Comparison of ENCODE assay signal across 19 cellular contexts in the genomic region with DNA sequence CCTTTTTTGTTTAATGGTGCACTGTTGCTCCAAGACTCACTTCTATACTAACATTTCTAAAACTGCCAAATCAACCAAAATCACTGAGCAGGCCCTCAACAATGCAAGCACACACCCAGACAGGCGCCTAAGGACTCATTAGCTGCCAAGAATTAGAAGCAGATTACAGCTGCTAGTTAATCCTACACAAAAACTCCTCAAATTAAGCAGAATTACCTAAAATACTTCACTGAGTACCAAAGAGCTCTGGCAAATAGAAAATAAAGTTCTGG. TPM values are rescaled to one million over a fixed set of nuclear protein-coding genes. Genes with fewer than 3 reads are reported as not detected.
DNase-seq lines count a peak whose midpoint lies in the region; ATAC-seq, FAIRE-seq and TF ChIP-seq lines count a peak whose summit lies in the region.
"Had no signal": no experiment of that assay in that cellular context is flagged by ENCODE, and none has a peak within 500 bp of the region (broad histone marks: within the 10 kb centered on the region; RNA-seq: fewer than 3 reads in every experiment).

No MANE protein-coding gene starts in this region.

- H3K56ac ChIP-seq in H1 (replicated peaks; ENCODE audit: insufficient read length, low read depth, low read length) = no peak overlapping the region

- H3K27me3 Mint-ChIP-seq in activated T-cell treated with anti-CD3 and anti-CD28 coated beads, Interleukin-2, amount 50 U/mL, for 72 hours (ENCODE audit: low read depth) = no peaks in the 10 kb centered on the region

- FAIRE-seq in H1 (lab: Jason Lieb, UNC) = no peak
- FAIRE-seq: K562, TTC549 had no signal

- peaks cover 100% of the 10 kb centered on the region for H3K79me2 ChIP-seq in OCI-LY7 (ENCODE audit: insufficient read depth, low read depth, low read length)
- peaks cover 17 to 99% of the 10 kb centered on the region in 2 experiments for H3K79me2 ChIP-seq in H1 (ENCODE audit: control insufficient read depth in 1 of 2, insufficient read depth in 2 of 2, low read length in 2 of 2)

- H3K4ac ChIP-seq in H1 (replicated peaks; ENCODE audit: insufficient read length, low read depth, low read length) = no peak overlapping the region

- no peak overlapping the region for H3K18ac ChIP-seq in H1 (ENCODE audit: extremely low read depth, low read length)

- H3K36me3 ChIP-seq in OCI-LY7 (ENCODE audit: insufficient read depth, low read length) = peaks cover 87% of the 10 kb centered on the region
- H3K36me3 ChIP-seq in H1 (ENCODE audit: control insufficient read depth in 2 of 4, insufficient read depth in 4 of 4, low read length in 3 of 4) = peaks cover 3 to 9% (median 5%) of the 10 kb centered on the region in 4 experiments; a peak in 6 of 8 replicates
- H3K36me3 ChIP-seq in H7 (replicated peaks; ENCODE audit: control insufficient read depth, insufficient read depth, low read length) = peaks cover 3% of the 10 kb centered on the region

- no peak for ATAC-seq in activated T-cell treated with anti-CD3 and anti-CD28 coated beads, Interleukin-2, amount 50 U/mL, for 72 hours (replicated peaks in 1 of 2)
- no peak for ATAC-seq in HG03432 (IDR thresholded peaks at IDR 0.05; ENCODE audit: unreplicated experiment)
- ATAC-seq: K562, right lobe of liver had no signal

- no peak overlapping the region for H3K9ac ChIP-seq in H1 (replicated peaks in 1 of 4; ENCODE audit: extremely low read depth in 1 of 4, low read depth in 3 of 4, low read length in 3 of 4)

- DNase-seq in activated T-cell treated with anti-CD3 and anti-CD28 coated beads, Interleukin-2, amount 50 U/mL, for 72 hours = no peak
- no peak for DNase-seq in activated T-cell treated with anti-CD3 and anti-CD28 coated beads for 4 hours
- DNase-seq in OCI-LY7 (ENCODE audit: low spot score) = no peak
- no peak for DNase-seq in H1 (ENCODE audit: low read depth in 1 of 2, low spot score in 2 of 2)
- peak; percentile 36 for DNase-seq in retinal pigment epithelial cell (ENCODE audit: low read depth)
- DNase-seq in NCI-H526 treated with DMSO at 0.1 percent for 48 hours (lab: John Stamatoyannopoulos, UW) = no peak
- no peak for DNase-seq in H7
- DNase-seq: activated CD4-positive, alpha-beta T cell treated with anti-CD3 and anti-CD28 coated beads, Interleukin-2, amount 50 U/mL, for 4 hours; amniotic stem cell; central memory CD4-positive, alpha-beta T cell; DMS79 treated with DMSO at 0.1 percent for 48 hours; MV-4-11; NCI-H1930; right lobe of liver had no signal

- H3K14ac ChIP-seq in H1 (ENCODE audit: insufficient read length) = no peak overlapping the region

- no peaks in the 10 kb centered on the region; the same call in none of the 2 replicates for H3K79me1 ChIP-seq in H1 (ENCODE audit: low read depth, low read length)

- H3K9me3 Mint-ChIP-seq in activated T-cell treated with anti-CD3 and anti-CD28 coated beads, Interleukin-2, amount 50 U/mL, for 72 hours = no peaks in the 10 kb centered on the region
- H3K9me3 Mint-ChIP-seq: CD14-positive monocyte had no signal

- no peak overlapping the region for H2BK12ac ChIP-seq in H1 (ENCODE audit: low read depth, low read length)

- TF ChIP-seq RAD21 in H1 (IDR thresholded peaks at IDR 0.05 in 1 of 2, conservative IDR thresholded peaks at IDR 0.05 in 1 of 2; ENCODE audit: low read depth in 2 of 2, low read length in 2 of 2) = no peak

- 62% methylated on average over 1 of the region's 1 CpG; no CpG with 5 or more reads in 1 of the 2 experiments for WGBS in H1 (ENCODE audit: extremely low coverage in 1 of 2, insufficient coverage in 1 of 2, insufficient read length in 1 of 2, insufficient replicate concordance in 2 of 2, low coverage in 1 of 2, low lambda C conversion rate in 2 of 2, missing lambda C conversion rate in 1 of 2), 2 experiments

- H3K9me3 ChIP-seq in OCI-LY7 (ENCODE audit: low read length) (no peaks in the 10 kb centered on the region), H1 (ENCODE audit: insufficient read depth in 2 of 2, low read depth in 1 of 2, low read length in 1 of 2) (no peaks in the 10 kb centered on the region)
- H3K9me3 ChIP-seq: right lobe of liver, thoracic aorta had no signal

- H2BK20ac ChIP-seq in H1 (ENCODE audit: low read length) = no peak overlapping the region

- H3K27ac Mint-ChIP-seq in activated T-cell treated with anti-CD3 and anti-CD28 coated beads, Interleukin-2, amount 50 U/mL, for 72 hours = peak overlapping the region; percentile 78

- peak overlapping the region in 1 of 2 donors; percentile 46 for H3K4me3 Mint-ChIP-seq in activated T-cell treated with anti-CD3 and anti-CD28 coated beads, Interleukin-2, amount 50 U/mL, for 72 hours
- H3K4me3 Mint-ChIP-seq: CD14-positive monocyte had no signal

- peak overlapping the region; percentile 51 for H3K4me2 ChIP-seq in OCI-LY7 (ENCODE audit: low read length)
- H3K4me2 ChIP-seq in H1 (ENCODE audit: insufficient read depth in 1 of 2, low read depth in 2 of 2, low read length in 2 of 2) = peak overlapping the region; percentile 50 to 55; a peak in 3 of 4 replicates

- TF ChIP-seq EP300 in H1 (IDR thresholded peaks at IDR 0.05; ENCODE audit: borderline replicate concordance in 1 of 2, low read depth in 2 of 2, low read length in 2 of 2) = no peak

- H2AFZ ChIP-seq in OCI-LY7 (ENCODE audit: low read length) (no peak overlapping the region), H1 (ENCODE audit: low read length) (no peak overlapping the region)

- H3K9me2 ChIP-seq in OCI-LY7 (ENCODE audit: insufficient read depth, low read length) = no peaks in the 10 kb centered on the region

- H2BK120ac ChIP-seq in H1 (replicated peaks; ENCODE audit: low read depth, low read length) = no peak overlapping the region

- H4K5ac ChIP-seq in H1 (ENCODE audit: insufficient read length, low read depth, low read length) = no peak overlapping the region

- H2BK5ac ChIP-seq in H1 (ENCODE audit: low read depth, low read length) = no peak overlapping the region

- no peak overlapping the region for H3K23ac ChIP-seq in H1 (ENCODE audit: insufficient read length)

- no peak overlapping the region for H2BK15ac ChIP-seq in H1 (ENCODE audit: low read length)

- CTCF ChIA-PET in OCI-LY7 (lab: Charles Lee; ENCODE audit: unreplicated experiment) (interaction anchor here (0.9 kb wide), 1 partner anchor 50 kb away, joined by 3 read pairs; no protein-coding TSS in a partner anchor), H1 (lab: Charles Lee; ENCODE audit: partially characterized antibody) (interaction anchor here (0.6 to 2.2 kb wide), 3 partner anchors 13 to 49 kb away, joined by 3 to 13 read pairs (median 8); a partner anchor contains a TSS)

- POLR2A ChIA-PET in OCI-LY7 (lab: Charles Lee) (interaction anchor here (0.6 to 3.5 kb wide), 13 partner anchors 8 to 85 kb away, joined by 3 to 35 read pairs (median 5); a partner anchor contains a TSS), H1 (lab: Charles Lee; ENCODE audit: partially characterized antibody) (interaction anchor here (1.1 to 4.6 kb wide), 3 partner anchors 12 to 19 kb away, joined by 4 to 41 read pairs (median 5); a partner anchor contains a TSS)

- H3K36me3 Mint-ChIP-seq in activated T-cell treated with anti-CD3 and anti-CD28 coated beads, Interleukin-2, amount 50 U/mL, for 72 hours (ENCODE audit: insufficient read depth in 2 of 2) = peaks cover 16 to 24% of the 10 kb centered on the region in 2 donors

- no peak overlapping the region for H4K8ac ChIP-seq in H1 (ENCODE audit: extremely low read depth, insufficient read depth, low read length)

- H3K27ac ChIP-seq in OCI-LY7 (ENCODE audit: low read depth, low read length, poor library complexity, severe bottlenecking) (peak overlapping the region; percentile 54), H1 (ENCODE audit: low read depth, low read length) (no peak overlapping the region)
- H3K27ac ChIP-seq: right lobe of liver, thoracic aorta had no signal

- H3K4me1 ChIP-seq in OCI-LY7 (ENCODE audit: insufficient read depth, low read length, poor library complexity, severe bottlenecking) (peaks cover 58% of the 10 kb centered on the region), H1 (replicated peaks in 1 of 4; ENCODE audit: control insufficient read depth in 3 of 4, insufficient read depth in 4 of 4, low read length in 3 of 4) (peaks cover 3 to 16% (median 6%) of the 10 kb centered on the region in 4 experiments; a peak in 6 of 7 replicates)

- H4K91ac ChIP-seq in H1 (replicated peaks; ENCODE audit: insufficient read length, low read length) = no peak overlapping the region

- no peak for TF ChIP-seq CTCF in OCI-LY7 (conservative IDR thresholded peaks at IDR 0.05; ENCODE audit: low read length)
- TF ChIP-seq CTCF in H1 (IDR thresholded peaks at IDR 0.05; ENCODE audit: control extremely low read depth in 1 of 3, insufficient read depth in 1 of 3, low read depth in 1 of 3, low read length in 3 of 3) = no peak
- TF ChIP-seq CTCF in retinal pigment epithelial cell (conservative IDR thresholded peaks at IDR 0.05; ENCODE audit: low read depth, low read length) = no peak

- H3K27me3 ChIP-seq in H1 (replicated peaks in 1 of 4; ENCODE audit: control insufficient read depth in 3 of 4, extremely low read depth in 1 of 4, insufficient read depth in 3 of 4, low read length in 3 of 4) (no peaks in the 10 kb centered on the region), H7 (ENCODE audit: control insufficient read depth, insufficient read depth, low read length) (no peaks in the 10 kb centered on the region)
- H3K27me3 ChIP-seq: right lobe of liver had no signal

- peak overlapping the region; percentile 2 for H3K4me3 ChIP-seq in OCI-LY7 (ENCODE audit: low read depth, low read length, poor library complexity, severe bottlenecking)
- 0 out of 8 replicates have a peak overlapping the region, but pooled peaks of 1 of the 4 experiments have one; percentile 21 for H3K4me3 ChIP-seq in H1 (ENCODE audit: extremely low read depth in 1 of 4, insufficient read depth in 2 of 4, low read depth in 3 of 4, low read length in 4 of 4)
- H3K4me3 ChIP-seq in retinal pigment epithelial cell (ENCODE audit: low read length) = no peak overlapping the region
- no peak overlapping the region for H3K4me3 ChIP-seq in H7 (ENCODE audit: insufficient read depth, low read depth, low read length)
- H3K4me3 ChIP-seq: K562, right lobe of liver, thoracic aorta had no signal

- intact Hi-C loops in OCI-LY7 (cut with micrococcal nuclease; ENCODE audit: unreplicated experiment) = no loop called here

- H3K4me1 Mint-ChIP-seq in activated T-cell treated with anti-CD3 and anti-CD28 coated beads, Interleukin-2, amount 50 U/mL, for 72 hours (ENCODE audit: low read depth) = peaks cover 64% of the 10 kb centered on the region

- H2AK5ac ChIP-seq in H1 (ENCODE audit: low read depth, low read length) = no peak overlapping the region

- TF ChIP-seq POLR2A in H1 (IDR thresholded peaks at IDR 0.05; ENCODE audit: control extremely low read depth in 1 of 2, low read depth in 2 of 2, low read length in 2 of 2) = no peak

- H4K20me1 ChIP-seq in OCI-LY7 (ENCODE audit: insufficient read depth, low read length) (peaks cover 49% of the 10 kb centered on the region), H1 (replicated peaks in 1 of 2; ENCODE audit: control insufficient read depth in 1 of 2, insufficient read depth in 2 of 2, low read length in 2 of 2) (peaks cover 10 to 14% of the 10 kb centered on the region in 2 experiments)

- no TSS peak for BruUV-seq in OCI-LY7 (replicated peaks; lab: Mats Ljungman, UMichigan)

- 0 out of 2 replicates have a peak, but pooled peaks cover 3% of the 10 kb centered on the region for H3K23me2 ChIP-seq in H1 (ENCODE audit: low read depth, low read length)

RNA-seq across cellular contexts. Expression of a gene that starts 13.0 kb away (rescaled TPM):
- 10 to 100 TPM; 62.0 to 81.4 TPM for total RNA-seq in activated T-cell treated with anti-CD3 and anti-CD28 coated beads, Interleukin-2, amount 50 U/mL, for 72 hours
- total RNA-seq in OCI-LY7 (2014; rRNA removed; shearing (Covaris generic)) = 51.4 and 55.1 TPM in 2 replicates
- 70.6 and 71.7 TPM in 2 replicates for total RNA-seq in OCI-LY7 (2022)
- 99.2 and 100 TPM in 2 replicates for total RNA-seq in H1 (2021; fragmentation: NEBNext Ultra II Directional; extraction: Animal tissue kit (Norgen Biotek cat#: 25700))
- polyA plus RNA-seq in H1 (2011; rRNA removed) = 54.1 and 67.6 TPM in 2 replicates
- 72.2 TPM for polyA plus RNA-seq in H1 (2011; cell fraction: cytosol; rRNA removed)
- polyA plus RNA-seq in H1 (2011; cell fraction: nucleus; rRNA removed) = 53.6 TPM
- 73.3 to 86.5 TPM (median 82.7 TPM) in 4 replicates for polyA plus RNA-seq in H1 (2012, experiment 1 of 2)
- 7.1 TPM for polyA plus RNA-seq in H1 (2012, experiment 2 of 2)
- 55.0 TPM for polyA plus RNA-seq in H1 (2013, experiment 1 of 2)
- 54.8 TPM for polyA plus RNA-seq in H1 (2013, experiment 2 of 2)
- 158 and 177 TPM in 2 replicates for polyA minus RNA-seq in H1 (2011; rRNA and poly(A)+ RNA removed)
- polyA minus RNA-seq in H1 (2011; cell fraction: cytosol; rRNA and poly(A)+ RNA removed) = 60.0 TPM
- 66.3 TPM for polyA minus RNA-seq in H1 (2011; cell fraction: nucleus; rRNA and poly(A)+ RNA removed)
- total RNA-seq in H7 (2014; rRNA removed; shearing (Covaris generic)) = 98.0 and 108 TPM in 2 replicates
